ENCODE assay signal across 12 cellular contexts in genomic region chr4:113689394-113689793, GRCh38.
"Had no signal": no experiment of that assay in that cellular context is flagged by ENCODE, and none has a peak within 500 bp of the region (broad histone marks: within the 10 kb centered on the region; RNA-seq: fewer than 3 reads in every experiment).

No MANE protein-coding gene starts in this region.

- ATAC-seq: foreskin keratinocyte, left cardiac atrium, lower lobe of right lung had no signal

- FAIRE-seq: endothelial cell of umbilical vein had no signal

- H3K9me3 Mint-ChIP-seq: mesothelial cell of epicardium had no signal

- H3K4me3 Mint-ChIP-seq: activated naive CD8-positive, alpha-beta T cell treated with anti-CD3 and anti-CD28 coated beads, Interleukin-2, amount 10 ng/mL, durations not matched to agents 7 days and 5 days; mesothelial cell of epicardium had no signal

- DNase-seq: activated CD8-positive, alpha-beta memory T cell treated with anti-CD3 and anti-CD28 coated beads, Interleukin-2, amount 50 U/mL, for 48 hours; activated effector memory CD4-positive, alpha-beta T cell treated with Interleukin-2 at 50 U/mL for 16 hours; activated naive CD8-positive, alpha-beta T cell treated with anti-CD3 and anti-CD28 coated beads, Interleukin-2, amount 10 ng/mL, durations not matched to agents 7 days and 5 days; aorta; effector CD4-positive, alpha-beta T cell; foreskin keratinocyte; left cardiac atrium; lower lobe of right lung; substantia nigra; transverse colon had no signal

- H3K27me3 Mint-ChIP-seq: activated naive CD8-positive, alpha-beta T cell treated with anti-CD3 and anti-CD28 coated beads, Interleukin-2, amount 10 ng/mL, durations not matched to agents 7 days and 5 days had no signal

- H3K27ac Mint-ChIP-seq: mesothelial cell of epicardium had no signal
